ENCODE assay signal across 20 cellular contexts in genomic region chr17:43315858-43316521, GRCh38.
"Had no signal": no experiment of that assay in that cellular context is flagged by ENCODE, and none has a peak within 500 bp of the region (broad histone marks: within the 10 kb centered on the region; RNA-seq: fewer than 3 reads in every experiment).

No MANE protein-coding gene starts in this region.

- H3K4me1 ChIP-seq: body of pancreas, sigmoid colon, thyroid gland had no signal

- ATAC-seq: activated CD8-positive, alpha-beta memory T cell treated with anti-CD3 and anti-CD28 coated beads, Interleukin-2, amount 10 ng/mL, durations not matched to agents 7 days and 5 days; left lobe of liver; stimulated activated naive B cell treated with anti-CD40 and anti-IgM and Interleukin-4, amounts not matched to agents 10 μg/mL and 1 μg/mL and 100 μg/mL, for 72 hours had no signal

- H3K4me3 ChIP-seq: body of pancreas, dorsolateral prefrontal cortex, sigmoid colon, thyroid gland had no signal

- H3K27ac ChIP-seq: body of pancreas, sigmoid colon, thyroid gland had no signal

- H3K4me3 Mint-ChIP-seq: activated B cell treated with CpG ODN at 0.5 μM for 24 hours; activated CD4-positive, alpha-beta memory T cell treated with anti-CD3 and anti-CD28 coated beads, Interleukin-2, amount 10 ng/mL, durations not matched to agents 7 days and 5 days; activated CD8-positive, alpha-beta memory T cell treated with anti-CD3 and anti-CD28 coated beads, Interleukin-2, amount 10 ng/mL, durations not matched to agents 7 days and 5 days; activated naive CD8-positive, alpha-beta T cell treated with anti-CD3 and anti-CD28 coated beads for 36 hours; stimulated activated naive B cell treated with anti-CD40 and anti-IgM and Interleukin-4, amounts not matched to agents 10 μg/mL and 1 μg/mL and 100 μg/mL, for 72 hours had no signal

- H3K27me3 ChIP-seq: body of pancreas, dorsolateral prefrontal cortex, sigmoid colon, thyroid gland had no signal

- H3K4me1 Mint-ChIP-seq: activated naive CD8-positive, alpha-beta T cell treated with anti-CD3 and anti-CD28 coated beads for 36 hours; nephron had no signal

- H3K27ac Mint-ChIP-seq: activated B cell treated with CpG ODN at 0.5 μM for 24 hours; activated naive CD8-positive, alpha-beta T cell treated with anti-CD3 and anti-CD28 coated beads for 36 hours; stimulated activated naive B cell treated with anti-CD40 and anti-IgM and Interleukin-4, amounts not matched to agents 10 μg/mL and 1 μg/mL and 100 μg/mL, for 72 hours had no signal

- H3K36me3 ChIP-seq: sigmoid colon, thyroid gland had no signal

- H3K27me3 Mint-ChIP-seq: activated B cell treated with CpG ODN at 0.5 μM for 24 hours; activated CD4-positive, alpha-beta memory T cell treated with anti-CD3 and anti-CD28 coated beads, Interleukin-2, amount 10 ng/mL, durations not matched to agents 7 days and 5 days; activated CD8-positive, alpha-beta memory T cell treated with anti-CD3 and anti-CD28 coated beads, Interleukin-2, amount 10 ng/mL, durations not matched to agents 7 days and 5 days; activated naive CD8-positive, alpha-beta T cell treated with anti-CD3 and anti-CD28 coated beads for 36 hours; stimulated activated naive B cell treated with anti-CD40 and anti-IgM and Interleukin-4, amounts not matched to agents 10 μg/mL and 1 μg/mL and 100 μg/mL, for 72 hours had no signal

- FAIRE-seq: colon, frontal cortex, urothelium cell line had no signal

- H3K9me3 ChIP-seq: body of pancreas, thyroid gland had no signal

- DNase-seq: activated CD4-positive, alpha-beta T cell treated with anti-CD3 and anti-CD28 coated beads for 4 hours; amygdala; caudate nucleus; hypothalamus; midbrain; nucleus accumbens; sigmoid colon had no signal
